In the genomic region with DNA sequence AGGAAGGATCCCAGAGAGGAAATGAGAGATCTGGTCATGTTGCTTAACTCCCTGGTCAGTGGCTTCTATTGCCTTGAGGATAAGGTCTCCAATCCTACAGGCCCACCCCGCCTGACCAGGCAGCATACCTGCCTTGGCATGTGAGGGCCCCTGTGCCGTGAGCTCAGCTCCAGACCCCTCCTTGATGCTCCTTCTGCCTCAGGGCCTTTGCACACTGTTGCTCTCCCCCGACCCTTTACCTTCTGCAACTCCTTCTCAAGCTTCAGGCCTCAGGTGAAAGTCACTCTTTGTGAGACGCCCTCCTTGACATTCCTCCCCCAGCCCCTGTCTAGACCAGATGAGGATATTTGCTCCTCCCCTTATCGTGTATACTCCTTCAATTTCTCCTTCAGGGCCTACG, we compare ENCODE assay signal across 30 cellular contexts.
"Had no signal": no experiment of that assay in that cellular context is flagged by ENCODE, and none has a peak within 500 bp of the region (broad histone marks: within the 10 kb centered on the region; RNA-seq: fewer than 3 reads in every experiment).

No MANE protein-coding gene starts in this region.

- H3K27ac Mint-ChIP-seq: naive thymus-derived CD4-positive, alpha-beta T cell; natural killer cell; nephron; progenitor cell of endocrine pancreas; stimulated activated memory B cell treated with anti-CD40 and anti-IgM and Interleukin-4, amounts not matched to agents 10 μg/mL and 1 μg/mL and 100 μg/mL, for 72 hours; stimulated activated naive CD8-positive, alpha-beta T cell treated with anti-CD3 and anti-CD28 coated beads, Interleukin-15, amount 100 ng/mL, for 72 hours; type B pancreatic cell had no signal

- ATAC-seq: naive thymus-derived CD4-positive, alpha-beta T cell; natural killer cell; psoas muscle; right cardiac atrium; right lobe of liver; stimulated activated memory B cell treated with anti-CD40 and anti-IgM and Interleukin-4, amounts not matched to agents 10 μg/mL and 1 μg/mL and 100 μg/mL, for 72 hours; stimulated activated naive CD8-positive, alpha-beta T cell treated with anti-CD3 and anti-CD28 coated beads, Interleukin-15, amount 100 ng/mL, for 72 hours; stimulated activated naive CD8-positive, alpha-beta T cell treated with anti-CD3 and anti-CD28 coated beads, Interleukin-15, Interleukin-2, amounts not matched to agents 100 U/mL and 50 U/mL, for 24 hours; upper lobe of right lung had no signal

- H3K4me1 Mint-ChIP-seq: naive thymus-derived CD4-positive, alpha-beta T cell; natural killer cell; stimulated activated memory B cell treated with anti-CD40 and anti-IgM and Interleukin-4, amounts not matched to agents 10 μg/mL and 1 μg/mL and 100 μg/mL, for 72 hours; stimulated activated naive CD8-positive, alpha-beta T cell treated with anti-CD3 and anti-CD28 coated beads, Interleukin-15, amount 100 ng/mL, for 72 hours had no signal

- H3K36me3 ChIP-seq: ovary, right lobe of liver, sigmoid colon, suprapubic skin, tibial artery, transverse colon, upper lobe of right lung, uterus had no signal

- H3K27ac ChIP-seq: ovary, parathyroid adenoma, psoas muscle, right lobe of liver, sigmoid colon, suprapubic skin, testis, tibial artery, transverse colon, upper lobe of right lung, uterus had no signal

- H2AFZ ChIP-seq: parathyroid adenoma had no signal

- H3K4me3 ChIP-seq: ovary, psoas muscle, right lobe of liver, sigmoid colon, suprapubic skin, testis, tibial artery, transverse colon, upper lobe of right lung, uterus had no signal

- H3K4me3 Mint-ChIP-seq: naive thymus-derived CD4-positive, alpha-beta T cell; natural killer cell; nephron; neural crest cell; stimulated activated memory B cell treated with anti-CD40 and anti-IgM and Interleukin-4, amounts not matched to agents 10 μg/mL and 1 μg/mL and 100 μg/mL, for 72 hours; stimulated activated naive CD8-positive, alpha-beta T cell treated with anti-CD3 and anti-CD28 coated beads, Interleukin-15, amount 100 ng/mL, for 72 hours; type B pancreatic cell had no signal

- H3K27me3 ChIP-seq: ovary, right lobe of liver, sigmoid colon, suprapubic skin, testis, tibial artery, transverse colon, upper lobe of right lung, uterus had no signal

- H3K9ac ChIP-seq: parathyroid adenoma had no signal

- H3K4me1 ChIP-seq: parathyroid adenoma, psoas muscle, right lobe of liver, sigmoid colon, suprapubic skin, testis, tibial artery, transverse colon, upper lobe of right lung, uterus had no signal

- H3K9me3 Mint-ChIP-seq: naive thymus-derived CD4-positive, alpha-beta T cell; natural killer cell; neural crest cell; stimulated activated memory B cell treated with anti-CD40 and anti-IgM and Interleukin-4, amounts not matched to agents 10 μg/mL and 1 μg/mL and 100 μg/mL, for 72 hours; stimulated activated naive CD8-positive, alpha-beta T cell treated with anti-CD3 and anti-CD28 coated beads, Interleukin-15, amount 100 ng/mL, for 72 hours had no signal

- H3K36me3 Mint-ChIP-seq: naive thymus-derived CD4-positive, alpha-beta T cell; natural killer cell; stimulated activated memory B cell treated with anti-CD40 and anti-IgM and Interleukin-4, amounts not matched to agents 10 μg/mL and 1 μg/mL and 100 μg/mL, for 72 hours; type B pancreatic cell had no signal

- H3K9me3 ChIP-seq: ovary, psoas muscle, right lobe of liver, sigmoid colon, suprapubic skin, testis, tibial artery, transverse colon, upper lobe of right lung, uterus had no signal

- DNase-seq: naive thymus-derived CD4-positive, alpha-beta T cell; natural killer cell; occipital lobe; ovary; posterior cingulate gyrus; psoas muscle; right cardiac atrium; right lobe of liver; small intestine; stimulated activated CD4-positive, alpha-beta T cell treated with anti-CD3 and anti-CD28 coated beads, Interleukin-15, amount 100 ng/mL, for 24 hours; stimulated activated CD4-positive, alpha-beta T cell treated with anti-CD3 and anti-CD28 coated beads, Interleukin-2, amount 100 ng/mL, for 24 hours; stimulated activated CD4-positive, alpha-beta T cell treated with anti-CD3 and anti-CD28 coated beads, Interleukin-2, amount 100 ng/mL, for 48 hours; stimulated activated CD4-positive, alpha-beta T cell treated with anti-CD3 and anti-CD28 coated beads, Interleukin-4, amount 100 ng/mL, for 24 hours; stimulated activated naive CD4-positive, alpha-beta T cell; stimulated activated naive CD8-positive, alpha-beta T cell treated with anti-CD3 and anti-CD28 coated beads, Interleukin-15, amount 100 ng/mL, for 72 hours; stimulated activated naive CD8-positive, alpha-beta T cell treated with anti-CD3 and anti-CD28 coated beads, Interleukin-15, Interleukin-2, amounts not matched to agents 100 U/mL and 50 U/mL, for 24 hours; substantia nigra; testis; tibial artery; transverse colon; upper lobe of right lung; uterus had no signal
